In genomic region chr5:152066760-152067159, GRCh38 we compare ENCODE assay signal across 15 cellular contexts.
DNase-seq lines count a peak whose midpoint lies in the region; ATAC-seq and TF ChIP-seq lines count a peak whose summit lies in the region.
"Had no signal": no experiment of that assay in that cellular context is flagged by ENCODE, and none has a peak within 500 bp of the region (broad histone marks: within the 10 kb centered on the region; RNA-seq: fewer than 3 reads in every experiment).

No MANE protein-coding gene starts in this region.

- no peak overlapping the region for H3K27ac ChIP-seq in iPS-20b (ENCODE audit: low read length)
- no peak overlapping the region for H3K27ac ChIP-seq in effector memory CD4-positive, alpha-beta T cell (ENCODE audit: insufficient read depth, low read length, poor library complexity, severe bottlenecking)
- H3K27ac ChIP-seq: A549, C4-2B, HL-60 had no signal

- DNase-seq in H7 (peak; percentile 5), NT2/D1 (ENCODE audit: low read depth, low spot score) (peak; percentile 15), type B pancreatic cell (ENCODE audit: extremely low spot score, unreplicated experiment) (no peak)
- no peak for DNase-seq in effector memory CD4-positive, alpha-beta T cell
- DNase-seq: BE2C; CD4-positive, alpha-beta memory T cell; DND-41; GDM1; GOT3 had no signal

- H3K4me1 ChIP-seq in NT2/D1 (ENCODE audit: insufficient read depth, insufficient read length) (no peaks in the 10 kb centered on the region), iPS-20b (ENCODE audit: insufficient read depth, low read length) (peaks cover 13% of the 10 kb centered on the region; the same call in 1 of the 2 replicates)
- H3K4me1 ChIP-seq in effector memory CD4-positive, alpha-beta T cell (ENCODE audit: control insufficient read depth, insufficient read depth, low read length, poor library complexity, severe bottlenecking): no peaks in the 10 kb centered on the region
- H3K4me1 ChIP-seq: A549, BE2C, HAP-1 had no signal

- H3K4me1 Mint-ChIP-seq in type B pancreatic cell (ENCODE audit: unreplicated experiment): no peaks in the 10 kb centered on the region
- H3K4me1 Mint-ChIP-seq: CD4-positive, alpha-beta memory T cell had no signal

- H3K4me3 Mint-ChIP-seq in type B pancreatic cell: no peak overlapping the region
- H3K4me3 Mint-ChIP-seq: CD4-positive, alpha-beta memory T cell had no signal

- no peaks in the 10 kb centered on the region for H3K9me3 Mint-ChIP-seq in type B pancreatic cell

- H3K36me3 ChIP-seq in H7 (replicated peaks; ENCODE audit: control insufficient read depth, insufficient read depth, low read length) (no peaks in the 10 kb centered on the region), NT2/D1 (ENCODE audit: insufficient read depth, insufficient read length, low read length) (no peaks in the 10 kb centered on the region), iPS-20b (ENCODE audit: insufficient read depth, low read depth, low read length) (no peaks in the 10 kb centered on the region)
- no peaks in the 10 kb centered on the region for H3K36me3 ChIP-seq in effector memory CD4-positive, alpha-beta T cell (ENCODE audit: control insufficient read depth, insufficient read depth, low read length)
- H3K36me3 ChIP-seq: BE2C, HAP-1 had no signal

- no peaks in the 10 kb centered on the region for H3K36me3 Mint-ChIP-seq in type B pancreatic cell
- H3K36me3 Mint-ChIP-seq: CD4-positive, alpha-beta memory T cell had no signal

- H3K9ac ChIP-seq in NT2/D1 (ENCODE audit: insufficient read length, low read depth) (no peak overlapping the region), iPS-20b (ENCODE audit: low read depth, low read length) (no peak overlapping the region)

- no peaks in the 10 kb centered on the region for H3K27me3 Mint-ChIP-seq in type B pancreatic cell

- ATAC-seq in HG02970 (IDR thresholded peaks at IDR 0.05; ENCODE audit: low FRiP score, unreplicated experiment): no peak
- ATAC-seq: A549 had no signal

- H3K9me3 ChIP-seq in NT2/D1 (ENCODE audit: insufficient read depth, low read length) (no peaks in the 10 kb centered on the region), iPS-20b (ENCODE audit: insufficient read depth, low read depth, low read length) (no peaks in the 10 kb centered on the region)
- H3K9me3 ChIP-seq in effector memory CD4-positive, alpha-beta T cell (ENCODE audit: control insufficient read depth, low read length): no peaks in the 10 kb centered on the region
- H3K9me3 ChIP-seq: A549, BE2C, HAP-1 had no signal

- TF ChIP-seq CTCF in type B pancreatic cell (conservative IDR thresholded peaks at IDR 0.05): no peak

- H3K4me3 ChIP-seq in H7 (ENCODE audit: insufficient read depth, low read depth, low read length) (no peak overlapping the region), NT2/D1 (ENCODE audit: insufficient read length, low read depth) (no peak overlapping the region), iPS-20b (ENCODE audit: low read length) (0 out of 2 replicates have a peak overlapping the region, but pooled peaks have one; percentile 7)
- no peak overlapping the region for H3K4me3 ChIP-seq in effector memory CD4-positive, alpha-beta T cell (ENCODE audit: insufficient read depth, low read depth, low read length, poor library complexity, severe bottlenecking)
- H3K4me3 ChIP-seq: A549, HAP-1 had no signal

- H3K27ac Mint-ChIP-seq in type B pancreatic cell: no peak overlapping the region

- H3K27me3 ChIP-seq in H7 (ENCODE audit: control insufficient read depth, insufficient read depth, low read length): no peaks in the 10 kb centered on the region
- no peaks in the 10 kb centered on the region for H3K27me3 ChIP-seq in NT2/D1 (ENCODE audit: insufficient read depth, insufficient read length)
- H3K27me3 ChIP-seq in iPS-20b (ENCODE audit: insufficient read depth, low read length): no peaks in the 10 kb centered on the region
- H3K27me3 ChIP-seq in effector memory CD4-positive, alpha-beta T cell (replicated peaks; ENCODE audit: control insufficient read depth, insufficient read depth, low read length, poor library complexity, severe bottlenecking): no peaks in the 10 kb centered on the region
- H3K27me3 ChIP-seq: BE2C had no signal

Comparison
In these comparisons a context has a peak if more than half of its experiments do, and no peak if none do; other contexts are left out.
1. DNase-seq: peak in H7 (single experiment) and NT2/D1 (single experiment); none in effector memory CD4-positive, alpha-beta T cell (0 of 3) and type B pancreatic cell (single experiment).